12 cellular contexts compared by ENCODE assay signal in the genomic region with DNA sequence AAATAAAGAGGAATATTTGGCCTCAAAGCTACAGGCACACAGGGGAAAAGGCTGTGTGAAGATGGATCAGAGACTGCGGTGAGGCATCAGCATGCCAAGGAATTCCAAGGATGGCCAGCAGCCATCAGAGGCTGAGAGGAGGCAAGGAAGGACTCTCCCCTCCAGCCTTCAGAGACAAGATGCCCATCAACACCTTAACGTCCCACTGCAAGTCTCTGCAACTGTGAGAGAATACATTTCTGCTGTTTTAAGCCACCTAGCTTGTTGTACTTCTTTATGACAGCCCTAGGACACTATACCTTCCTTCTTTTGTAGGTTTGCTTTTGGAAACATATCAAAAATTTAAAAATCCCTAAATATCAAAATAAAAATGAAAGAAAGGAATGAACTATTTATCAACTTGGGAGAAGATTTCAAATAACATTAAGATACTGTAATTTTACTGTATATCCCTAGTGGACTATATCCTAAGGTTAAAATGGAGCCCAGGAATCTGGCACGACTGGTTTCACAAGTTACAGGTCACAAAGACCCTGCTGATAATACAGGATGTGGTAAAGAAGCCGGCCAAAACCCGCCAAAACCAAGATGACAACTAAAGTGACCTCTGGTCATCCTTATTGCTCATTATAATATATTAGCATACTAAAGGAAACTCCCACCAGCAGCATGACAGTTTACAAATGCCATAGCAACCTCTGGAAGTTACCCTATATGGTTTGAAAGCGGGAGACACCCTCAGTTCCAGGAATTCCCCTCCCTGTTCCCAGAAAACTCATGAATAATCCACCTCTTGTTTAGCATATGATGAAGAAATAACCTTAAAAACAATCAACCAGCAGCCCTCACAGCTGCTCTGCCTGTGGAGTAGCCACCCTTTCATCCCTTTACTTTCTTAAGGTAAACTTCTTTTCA.
DNase-seq lines count a peak whose midpoint lies in the region; ATAC-seq and TF ChIP-seq lines count a peak whose summit lies in the region.
"Had no signal": no experiment of that assay in that cellular context is flagged by ENCODE, and none has a peak within 500 bp of the region (broad histone marks: within the 10 kb centered on the region; RNA-seq: fewer than 3 reads in every experiment).

No MANE protein-coding gene starts in this region.

- DNase-seq in HT-29 (ENCODE audit: low spot score), result peak; percentile 96
- DNase-seq in astrocyte of the cerebellum (ENCODE audit: low read depth), result peak; percentile 95
- DNase-seq in iPS DF 19.7 (ENCODE audit: low read depth, low spot score), result peak; percentile 75
- no peak for DNase-seq in activated T-cell treated with anti-CD3 and anti-CD28 coated beads, Interleukin-2, amount 50 U/mL, for 4 hours
- DNase-seq in medulla oblongata (ENCODE audit: extremely low spot score), result no peak
- DNase-seq in NCI-H526 treated with DMSO at 0.1 percent for 48 hours (lab: John Stamatoyannopoulos, UW), result no peak
- no peak for DNase-seq in AML-193 (lab: John Stamatoyannopoulos, UW)
- DNase-seq: activated T-cell treated with anti-CD3 and anti-CD28 coated beads, Interleukin-2, amount 50 U/mL, for 72 hours; NCI-H1436 treated with DMSO at 0.1 percent for 48 hours; right cardiac atrium had no signal

- peaks cover 3% of the 10 kb centered on the region; the same call in 1 of the 2 replicates for H3K36me3 ChIP-seq in ACC112 (ENCODE audit: insufficient read depth, low read length)

- no peak overlapping the region for H2AFZ ChIP-seq in ACC112 (ENCODE audit: low read length, unreplicated experiment)

- H3K79me2 ChIP-seq in ACC112 (ENCODE audit: control insufficient read depth, insufficient read depth, low read length, unreplicated experiment), result no peaks in the 10 kb centered on the region

- H3K4me3 ChIP-seq in ACC112 (ENCODE audit: low read depth, low read length), result no peak overlapping the region
- H3K4me3 ChIP-seq in astrocyte of the cerebellum (ENCODE audit: low read depth, low read length), result no peak overlapping the region

- no peak for ATAC-seq in activated T-cell treated with anti-CD3 and anti-CD28 coated beads, Interleukin-2, amount 50 U/mL, for 4 hours
- ATAC-seq: activated T-cell treated with anti-CD3 and anti-CD28 coated beads, Interleukin-2, amount 50 U/mL, for 72 hours had no signal

- no peaks in the 10 kb centered on the region for H3K27me3 ChIP-seq in ACC112 (ENCODE audit: insufficient read depth, low read length)

- peaks cover 3% of the 10 kb centered on the region for H3K4me1 ChIP-seq in ACC112 (ENCODE audit: control insufficient read depth, insufficient read depth, low read length, unreplicated experiment)

- no peak for TF ChIP-seq CTCF in astrocyte of the cerebellum (IDR thresholded peaks at IDR 0.05; ENCODE audit: low read depth, low read length, missing control alignments)

- H3K9me3 Mint-ChIP-seq in activated T-cell treated with anti-CD3 and anti-CD28 coated beads, Interleukin-2, amount 50 U/mL, for 4 hours, result peaks cover 6% of the 10 kb centered on the region
- H3K9me3 Mint-ChIP-seq: activated T-cell treated with anti-CD3 and anti-CD28 coated beads, Interleukin-2, amount 50 U/mL, for 72 hours had no signal

- no peak overlapping the region for H3K4me3 Mint-ChIP-seq in activated T-cell treated with anti-CD3 and anti-CD28 coated beads, Interleukin-2, amount 50 U/mL, for 4 hours
- H3K4me3 Mint-ChIP-seq: activated T-cell treated with anti-CD3 and anti-CD28 coated beads, Interleukin-2, amount 50 U/mL, for 72 hours had no signal

- H3K27me3 Mint-ChIP-seq in activated T-cell treated with anti-CD3 and anti-CD28 coated beads, Interleukin-2, amount 50 U/mL, for 4 hours (ENCODE audit: low read depth), result peaks cover 7% of the 10 kb centered on the region

- in situ Hi-C loops in astrocyte of the cerebellum (cut with HindIII; ENCODE audit: low sequenced_read_pairs), result no loop called here

- H3K27ac ChIP-seq in ACC112 (ENCODE audit: low read depth, low read length), result peak overlapping the region; percentile 54
- H3K27ac ChIP-seq: VCaP had no signal

- H3K36me3 Mint-ChIP-seq in activated T-cell treated with anti-CD3 and anti-CD28 coated beads, Interleukin-2, amount 50 U/mL, for 4 hours (ENCODE audit: insufficient read depth), result no peaks in the 10 kb centered on the region

- no peaks in the 10 kb centered on the region for H3K4me1 Mint-ChIP-seq in activated T-cell treated with anti-CD3 and anti-CD28 coated beads, Interleukin-2, amount 50 U/mL, for 4 hours (ENCODE audit: low read depth)

Comparison
In these comparisons a context has a peak if more than half of its experiments do, and no peak if none do; other contexts are left out.
1. DNase-seq: peak in HT-29 (single experiment), astrocyte of the cerebellum (single experiment) and iPS DF 19.7 (single experiment); none in activated T-cell treated with anti-CD3 and anti-CD28 coated beads, Interleukin-2, amount 50 U/mL, for 4 hours (single experiment), medulla oblongata (single experiment), NCI-H526 treated with DMSO at 0.1 percent for 48 hours (single experiment) and AML-193 (0 of 2).